In genomic region chr1:216847385-216848036, GRCh38 we compare ENCODE assay signal across 21 cellular contexts.
DNase-seq lines count a peak whose midpoint lies in the region; ATAC-seq, FAIRE-seq and TF ChIP-seq lines count a peak whose summit lies in the region.
"Had no signal": no experiment of that assay in that cellular context is flagged by ENCODE, and none has a peak within 500 bp of the region (broad histone marks: within the 10 kb centered on the region; RNA-seq: fewer than 3 reads in every experiment).

No MANE protein-coding gene starts in this region.

- intact Hi-C loops in mammary epithelial cell (cut with micrococcal nuclease) = no loop called here
- intact Hi-C loops in MCF 10A (cut with micrococcal nuclease) = no loop called here

- no peak overlapping the region for H2AFZ ChIP-seq in mammary epithelial cell (ENCODE audit: low read depth, low read length)
- no peak overlapping the region for H2AFZ ChIP-seq in astrocyte (ENCODE audit: low read depth, low read length)

- no peaks in the 10 kb centered on the region for H3K27me3 ChIP-seq in mammary epithelial cell (ENCODE audit: insufficient read depth, low read length)
- no peaks in the 10 kb centered on the region for H3K27me3 ChIP-seq in astrocyte (ENCODE audit: insufficient read depth, low read length)
- H3K27me3 ChIP-seq: upper lobe of left lung had no signal

- H3K4me1 ChIP-seq in mammary epithelial cell (ENCODE audit: insufficient read depth, low read length) (no peaks in the 10 kb centered on the region), astrocyte (ENCODE audit: insufficient read depth, low read length) (no peaks in the 10 kb centered on the region)
- H3K4me1 ChIP-seq: lower lobe of right lung, upper lobe of left lung had no signal

- H3K9ac ChIP-seq in mammary epithelial cell (ENCODE audit: insufficient read depth, low read length) = no peak overlapping the region
- H3K9ac ChIP-seq in astrocyte (ENCODE audit: low read length) = no peak overlapping the region

- H3K79me2 ChIP-seq in mammary epithelial cell (ENCODE audit: insufficient read depth, low read length) (no peaks in the 10 kb centered on the region), astrocyte (ENCODE audit: insufficient read depth, low read length) (no peaks in the 10 kb centered on the region)

- H3K36me3 Mint-ChIP-seq in MCF 10A (ENCODE audit: insufficient read depth, unreplicated experiment) (no peaks in the 10 kb centered on the region), astrocyte (ENCODE audit: low read depth, unreplicated experiment) (no peaks in the 10 kb centered on the region)
- no peaks in the 10 kb centered on the region for H3K36me3 Mint-ChIP-seq in activated CD8-positive, alpha-beta T cell treated with anti-CD3 and anti-CD28 coated beads, Interleukin-2, amount 10 ng/mL, durations not matched to agents 7 days and 5 days (ENCODE audit: low read depth)
- H3K36me3 Mint-ChIP-seq: naive thymus-derived CD4-positive, alpha-beta T cell had no signal

- H3K27ac Mint-ChIP-seq in MCF 10A (ENCODE audit: low read depth, unreplicated experiment) (no peak overlapping the region), astrocyte (ENCODE audit: unreplicated experiment) (peak overlapping the region; percentile 62)
- no peak overlapping the region for H3K27ac Mint-ChIP-seq in activated CD8-positive, alpha-beta T cell treated with anti-CD3 and anti-CD28 coated beads, Interleukin-2, amount 10 ng/mL, durations not matched to agents 7 days and 5 days
- H3K27ac Mint-ChIP-seq: CD4-positive, alpha-beta T cell; naive thymus-derived CD4-positive, alpha-beta T cell had no signal

- FAIRE-seq in astrocyte (lab: Jason Lieb, UNC) (no peak), urothelium cell line (lab: Jason Lieb, UNC) (no peak)
- FAIRE-seq: endometrium, GM19239 had no signal

- H3K4me2 ChIP-seq in mammary epithelial cell (ENCODE audit: insufficient read depth, low read depth, low read length) (no peak overlapping the region), astrocyte (ENCODE audit: low read length) (peak overlapping the region; percentile 57)

- H4K20me1 ChIP-seq in mammary epithelial cell (ENCODE audit: insufficient read depth, low read length) (no peaks in the 10 kb centered on the region), astrocyte (ENCODE audit: insufficient read depth, low read length) (no peaks in the 10 kb centered on the region)

- dilution Hi-C loops in mammary epithelial cell (cut with HindIII; ENCODE audit: low sequenced_read_pairs) = no loop called here

- no peak overlapping the region for H3K27ac ChIP-seq in mammary epithelial cell (ENCODE audit: insufficient read depth, low read depth, low read length)
- H3K27ac ChIP-seq in astrocyte (ENCODE audit: low read depth, low read length) = no peak overlapping the region
- H3K27ac ChIP-seq: 22Rv1, lower lobe of right lung, upper lobe of left lung had no signal

- H3K9me3 Mint-ChIP-seq in MCF 10A (ENCODE audit: unreplicated experiment) (no peaks in the 10 kb centered on the region), astrocyte (ENCODE audit: unreplicated experiment) (no peaks in the 10 kb centered on the region)
- no peaks in the 10 kb centered on the region for H3K9me3 Mint-ChIP-seq in activated CD8-positive, alpha-beta T cell treated with anti-CD3 and anti-CD28 coated beads, Interleukin-2, amount 10 ng/mL, durations not matched to agents 7 days and 5 days (ENCODE audit: insufficient read depth)

- H3K4me3 ChIP-seq in mammary epithelial cell (replicated peaks in 1 of 3; ENCODE audit: insufficient read depth in 1 of 3, low read depth in 2 of 3, low read length in 3 of 3) (no peak overlapping the region), astrocyte (ENCODE audit: insufficient read depth, low read depth, low read length) (no peak overlapping the region)
- H3K4me3 ChIP-seq: lower lobe of right lung, upper lobe of left lung had no signal

- H3K4me3 Mint-ChIP-seq in MCF 10A (ENCODE audit: unreplicated experiment) (no peak overlapping the region), astrocyte (ENCODE audit: unreplicated experiment) (no peak overlapping the region)
- H3K4me3 Mint-ChIP-seq in activated CD8-positive, alpha-beta T cell treated with anti-CD3 and anti-CD28 coated beads, Interleukin-2, amount 10 ng/mL, durations not matched to agents 7 days and 5 days = no peak overlapping the region
- H3K4me3 Mint-ChIP-seq: CD4-positive, alpha-beta T cell; naive thymus-derived CD4-positive, alpha-beta T cell had no signal

- over 99% methylated on average over 6 of the region's 6 CpGs for WGBS in mammary epithelial cell (ENCODE audit: low coverage, missing lambda C conversion rate)

- ATAC-seq in HG02588 (IDR thresholded peaks at IDR 0.05; ENCODE audit: unreplicated experiment) = no peak
- ATAC-seq in activated CD8-positive, alpha-beta T cell treated with anti-CD3 and anti-CD28 coated beads, Interleukin-2, amount 10 ng/mL, durations not matched to agents 7 days and 5 days = no peak
- ATAC-seq: lower lobe of right lung; naive thymus-derived CD4-positive, alpha-beta T cell had no signal

- H3K27me3 Mint-ChIP-seq in MCF 10A (ENCODE audit: insufficient read depth, unreplicated experiment) = no peaks in the 10 kb centered on the region
- H3K27me3 Mint-ChIP-seq in astrocyte (ENCODE audit: low read depth, unreplicated experiment) = no peaks in the 10 kb centered on the region
- no peaks in the 10 kb centered on the region for H3K27me3 Mint-ChIP-seq in activated CD8-positive, alpha-beta T cell treated with anti-CD3 and anti-CD28 coated beads, Interleukin-2, amount 10 ng/mL, durations not matched to agents 7 days and 5 days (ENCODE audit: low read depth)
- H3K27me3 Mint-ChIP-seq: CD4-positive, alpha-beta T cell; naive thymus-derived CD4-positive, alpha-beta T cell had no signal

- BruUV-seq in mammary epithelial cell (replicated peaks; lab: Mats Ljungman, UMichigan) (no TSS peak), MCF 10A (replicated peaks; lab: Mats Ljungman, UMichigan) (no TSS peak)

- H3K36me3 ChIP-seq in mammary epithelial cell (ENCODE audit: insufficient read depth, low read length) (no peaks in the 10 kb centered on the region), astrocyte (ENCODE audit: insufficient read depth, low read length) (no peaks in the 10 kb centered on the region)
- H3K36me3 ChIP-seq: lower lobe of right lung, upper lobe of left lung had no signal

- no peaks in the 10 kb centered on the region for H3K9me3 ChIP-seq in mammary epithelial cell (replicated peaks; ENCODE audit: insufficient read depth, low read length)
- H3K9me3 ChIP-seq in astrocyte (ENCODE audit: insufficient read depth, low read depth, low read length) = no peaks in the 10 kb centered on the region
- H3K9me3 ChIP-seq: lower lobe of right lung, upper lobe of left lung had no signal

- CTCF ChIA-PET in mammary epithelial cell (lab: Charles Lee; ENCODE audit: low non-redundant PET) (no interaction called here), MCF 10A (lab: Yijun Ruan, JAX) (interaction anchor here (0.8 kb wide), 1 partner anchor 38 kb away, joined by 4 read pairs; no protein-coding TSS in a partner anchor)
- CTCF ChIA-PET in activated CD8-positive, alpha-beta T cell treated with anti-CD3 and anti-CD28 coated beads, Interleukin-2, amount 10 ng/mL, durations not matched to agents 7 days and 5 days (lab: Charles Lee) = no interaction called here

- in situ Hi-C loops in mammary epithelial cell (cut with MboI; ENCODE audit: low sequenced_read_pairs in 2 of 2) = no loop called here

- POLR2A ChIA-PET in MCF 10A (lab: Yijun Ruan, JAX) = no interaction called here
- POLR2A ChIA-PET in activated CD8-positive, alpha-beta T cell treated with anti-CD3 and anti-CD28 coated beads, Interleukin-2, amount 10 ng/mL, durations not matched to agents 7 days and 5 days (lab: Charles Lee) = no interaction called here

- no peak for TF ChIP-seq CTCF in mammary epithelial cell (conservative IDR thresholded peaks at IDR 0.05 in 1 of 2, IDR thresholded peaks at IDR 0.05 in 1 of 2; ENCODE audit: extremely low read depth in 1 of 2, insufficient read depth in 1 of 2, low read depth in 1 of 2, low read length in 2 of 2)
- no peak for TF ChIP-seq CTCF in MCF 10A (IDR thresholded peaks at IDR 0.05; ENCODE audit: unreplicated experiment)
- no peak for TF ChIP-seq CTCF in astrocyte (IDR thresholded peaks at IDR 0.05; ENCODE audit: insufficient read depth, low read depth, low read length)

- H3K4me1 Mint-ChIP-seq in MCF 10A (ENCODE audit: insufficient read depth, unreplicated experiment) = no peaks in the 10 kb centered on the region
- H3K4me1 Mint-ChIP-seq in astrocyte (ENCODE audit: low read depth, unreplicated experiment) = peaks cover 8% of the 10 kb centered on the region
- no peaks in the 10 kb centered on the region for H3K4me1 Mint-ChIP-seq in activated CD8-positive, alpha-beta T cell treated with anti-CD3 and anti-CD28 coated beads, Interleukin-2, amount 10 ng/mL, durations not matched to agents 7 days and 5 days (ENCODE audit: low read depth)
- H3K4me1 Mint-ChIP-seq: naive thymus-derived CD4-positive, alpha-beta T cell had no signal

- DNase-seq in mammary epithelial cell = peak; percentile 35
- DNase-seq in MCF 10A (ENCODE audit: unreplicated experiment) = no peak
- peak; percentile 73 for DNase-seq in astrocyte (ENCODE audit: low read depth)
- peak; percentile 77 for DNase-seq in kidney glomerular epithelial cell (lab: John Stamatoyannopoulos, UW)
- DNase-seq in urothelium cell line (ENCODE audit: low spot score) = peak; percentile 19
- no peak for DNase-seq in dedifferentiated amniotic fluid mesenchymal stem cell (ENCODE audit: extremely low spot score)
- no peak for DNase-seq in activated CD8-positive, alpha-beta T cell treated with anti-CD3 and anti-CD28 coated beads, Interleukin-2, amount 10 ng/mL, durations not matched to agents 7 days and 5 days
- DNase-seq: activated CD4-positive, alpha-beta T cell treated with anti-CD3 and anti-CD28 coated beads for 1 hour; activated effector memory CD4-positive, alpha-beta T cell treated with anti-CD3 and anti-CD28 coated beads, Interleukin-2, amount 50 U/mL, for 16 hours; CD4-positive, alpha-beta T cell; DMS79; Kasumi-1; lower lobe of right lung; naive thymus-derived CD4-positive, alpha-beta T cell; SHP77 treated with DMSO at 0.1 percent for 48 hours; T-helper 2 cell; upper lobe of left lung had no signal

Comparison
In these comparisons a context has a peak if more than half of its experiments do, and no peak if none do; other contexts are left out.
1. DNase-seq: peak in mammary epithelial cell (single experiment), astrocyte (single experiment), kidney glomerular epithelial cell (single experiment) and urothelium cell line (single experiment); none in MCF 10A (single experiment), dedifferentiated amniotic fluid mesenchymal stem cell (single experiment) and activated CD8-positive, alpha-beta T cell treated with anti-CD3 and anti-CD28 coated beads, Interleukin-2, amount 10 ng/mL, durations not matched to agents 7 days and 5 days (single experiment).